1 cellular context compared by ENCODE assay signal in the genomic region with DNA sequence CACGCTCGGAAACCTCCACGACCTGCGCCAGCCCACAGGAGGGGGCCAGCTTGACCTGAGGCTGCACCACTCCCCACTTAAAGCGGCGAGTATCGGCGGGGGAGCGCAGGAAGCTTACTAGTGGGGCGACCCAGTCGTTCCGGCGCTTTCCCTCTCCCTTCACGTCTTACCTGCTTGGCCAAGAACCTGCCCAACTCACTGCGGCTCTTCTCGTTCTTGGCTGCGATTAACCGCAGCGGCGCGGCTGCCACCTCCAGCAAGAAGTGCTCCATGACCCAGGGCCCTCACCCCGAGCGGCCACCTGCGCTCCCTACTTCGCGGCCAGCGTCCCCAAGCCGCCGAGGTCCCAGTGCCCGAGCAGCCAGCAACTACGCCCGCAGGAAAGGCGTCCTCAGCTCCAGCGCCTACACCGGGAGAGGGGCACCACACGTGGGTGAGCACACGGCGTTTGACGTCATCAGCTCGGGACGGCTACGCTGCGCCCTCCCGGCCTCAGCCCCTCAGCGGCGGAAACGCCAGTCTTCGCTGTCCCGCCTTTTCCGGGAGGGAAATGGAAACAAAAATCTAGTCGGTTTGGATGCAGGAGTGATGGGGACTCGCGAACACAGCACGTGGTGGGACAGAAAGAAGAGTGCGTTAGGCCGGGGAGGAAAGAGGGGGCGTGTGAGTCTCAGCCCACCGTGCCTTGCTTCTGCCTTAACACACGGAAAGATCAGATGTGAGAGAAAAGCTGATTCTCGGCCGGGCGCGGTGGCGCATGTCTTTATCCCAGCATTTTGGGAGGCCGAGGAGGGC.
TF ChIP-seq lines count a peak whose summit lies in the region.

A gene with protein sequence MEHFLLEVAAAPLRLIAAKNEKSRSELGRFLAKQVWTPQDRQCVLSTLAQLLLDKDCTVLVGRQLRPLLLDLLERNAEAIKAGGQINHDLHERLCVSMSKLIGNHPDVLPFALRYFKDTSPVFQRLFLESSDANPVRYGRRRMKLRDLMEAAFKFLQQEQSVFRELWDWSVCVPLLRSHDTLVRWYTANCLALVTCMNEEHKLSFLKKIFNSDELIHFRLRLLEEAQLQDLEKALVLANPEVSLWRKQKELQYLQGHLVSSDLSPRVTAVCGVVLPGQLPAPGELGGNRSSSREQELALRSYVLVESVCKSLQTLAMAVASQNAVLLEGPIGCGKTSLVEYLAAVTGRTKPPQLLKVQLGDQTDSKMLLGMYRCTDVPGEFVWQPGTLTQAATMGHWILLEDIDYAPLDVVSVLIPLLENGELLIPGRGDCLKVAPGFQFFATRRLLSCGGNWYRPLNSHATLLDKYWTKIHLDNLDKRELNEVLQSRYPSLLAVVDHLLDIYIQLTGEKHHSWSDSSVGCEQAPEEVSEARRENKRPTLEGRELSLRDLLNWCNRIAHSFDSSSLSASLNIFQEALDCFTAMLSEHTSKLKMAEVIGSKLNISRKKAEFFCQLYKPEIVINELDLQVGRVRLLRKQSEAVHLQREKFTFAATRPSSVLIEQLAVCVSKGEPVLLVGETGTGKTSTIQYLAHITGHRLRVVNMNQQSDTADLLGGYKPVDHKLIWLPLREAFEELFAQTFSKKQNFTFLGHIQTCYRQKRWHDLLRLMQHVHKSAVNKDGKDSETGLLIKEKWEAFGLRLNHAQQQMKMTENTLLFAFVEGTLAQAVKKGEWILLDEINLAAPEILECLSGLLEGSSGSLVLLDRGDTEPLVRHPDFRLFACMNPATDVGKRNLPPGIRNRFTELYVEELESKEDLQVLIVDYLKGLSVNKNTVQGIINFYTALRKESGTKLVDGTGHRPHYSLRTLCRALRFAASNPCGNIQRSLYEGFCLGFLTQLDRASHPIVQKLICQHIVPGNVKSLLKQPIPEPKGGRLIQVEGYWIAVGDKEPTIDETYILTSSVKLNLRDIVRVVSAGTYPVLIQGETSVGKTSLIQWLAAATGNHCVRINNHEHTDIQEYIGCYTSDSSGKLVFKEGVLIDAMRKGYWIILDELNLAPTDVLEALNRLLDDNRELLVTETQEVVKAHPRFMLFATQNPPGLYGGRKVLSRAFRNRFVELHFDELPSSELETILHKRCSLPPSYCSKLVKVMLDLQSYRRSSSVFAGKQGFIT (N-terminal part only) (minus strand): TSS at position 459 of the 795 bp plus-strand sequence. CDS start 187 bp downstream, at position 272.

TF ChIP-seq in HepG2, 621 proteins besides CTCF, POLR2A, EP300 and RAD21 (continued from another document and continues in another):
- TF ChIP-seq ZNF414 (CRISPR knock-in tag; IDR thresholded peaks at IDR 0.05): peak; percentile 89; the same call in 1 of the 2 replicates
- peak; percentile 64; the same call in 1 of the 2 replicates for TF ChIP-seq ZNF598 (CRISPR knock-in tag; IDR thresholded peaks at IDR 0.05; ENCODE audit: borderline replicate concordance)
- peak; percentile 99 for TF ChIP-seq CREB1 (IDR thresholded peaks at IDR 0.05)
- peak; percentile 99 for TF ChIP-seq CREB1 (CRISPR knock-in tag; IDR thresholded peaks at IDR 0.05)
- TF ChIP-seq, protein P1, sequence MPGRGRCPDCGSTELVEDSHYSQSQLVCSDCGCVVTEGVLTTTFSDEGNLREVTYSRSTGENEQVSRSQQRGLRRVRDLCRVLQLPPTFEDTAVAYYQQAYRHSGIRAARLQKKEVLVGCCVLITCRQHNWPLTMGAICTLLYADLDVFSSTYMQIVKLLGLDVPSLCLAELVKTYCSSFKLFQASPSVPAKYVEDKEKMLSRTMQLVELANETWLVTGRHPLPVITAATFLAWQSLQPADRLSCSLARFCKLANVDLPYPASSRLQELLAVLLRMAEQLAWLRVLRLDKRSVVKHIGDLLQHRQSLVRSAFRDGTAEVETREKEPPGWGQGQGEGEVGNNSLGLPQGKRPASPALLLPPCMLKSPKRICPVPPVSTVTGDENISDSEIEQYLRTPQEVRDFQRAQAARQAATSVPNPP (CRISPR knock-in tag; IDR thresholded peaks at IDR 0.05): peak; percentile 91
- TF ChIP-seq, protein P2, sequence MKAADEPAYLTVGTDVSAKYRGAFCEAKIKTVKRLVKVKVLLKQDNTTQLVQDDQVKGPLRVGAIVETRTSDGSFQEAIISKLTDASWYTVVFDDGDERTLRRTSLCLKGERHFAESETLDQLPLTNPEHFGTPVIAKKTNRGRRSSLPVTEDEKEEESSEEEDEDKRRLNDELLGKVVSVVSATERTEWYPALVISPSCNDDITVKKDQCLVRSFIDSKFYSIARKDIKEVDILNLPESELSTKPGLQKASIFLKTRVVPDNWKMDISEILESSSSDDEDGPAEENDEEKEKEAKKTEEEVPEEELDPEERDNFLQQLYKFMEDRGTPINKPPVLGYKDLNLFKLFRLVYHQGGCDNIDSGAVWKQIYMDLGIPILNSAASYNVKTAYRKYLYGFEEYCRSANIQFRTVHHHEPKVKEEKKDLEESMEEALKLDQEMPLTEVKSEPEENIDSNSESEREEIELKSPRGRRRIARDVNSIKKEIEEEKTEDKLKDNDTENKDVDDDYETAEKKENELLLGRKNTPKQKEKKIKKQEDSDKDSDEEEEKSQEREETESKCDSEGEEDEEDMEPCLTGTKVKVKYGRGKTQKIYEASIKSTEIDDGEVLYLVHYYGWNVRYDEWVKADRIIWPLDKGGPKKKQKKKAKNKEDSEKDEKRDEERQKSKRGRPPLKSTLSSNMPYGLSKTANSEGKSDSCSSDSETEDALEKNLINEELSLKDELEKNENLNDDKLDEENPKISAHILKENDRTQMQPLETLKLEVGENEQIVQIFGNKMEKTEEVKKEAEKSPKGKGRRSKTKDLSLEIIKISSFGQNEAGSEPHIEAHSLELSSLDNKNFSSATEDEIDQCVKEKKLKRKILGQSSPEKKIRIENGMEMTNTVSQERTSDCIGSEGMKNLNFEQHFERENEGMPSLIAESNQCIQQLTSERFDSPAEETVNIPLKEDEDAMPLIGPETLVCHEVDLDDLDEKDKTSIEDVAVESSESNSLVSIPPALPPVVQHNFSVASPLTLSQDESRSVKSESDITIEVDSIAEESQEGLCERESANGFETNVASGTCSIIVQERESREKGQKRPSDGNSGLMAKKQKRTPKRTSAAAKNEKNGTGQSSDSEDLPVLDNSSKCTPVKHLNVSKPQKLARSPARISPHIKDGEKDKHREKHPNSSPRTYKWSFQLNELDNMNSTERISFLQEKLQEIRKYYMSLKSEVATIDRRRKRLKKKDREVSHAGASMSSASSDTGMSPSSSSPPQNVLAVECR (CRISPR knock-in tag; IDR thresholded peaks at IDR 0.05; ENCODE audit: borderline replicate concordance): peak; percentile 99
- peak; percentile 91 for TF ChIP-seq ZNF574 (CRISPR knock-in tag; IDR thresholded peaks at IDR 0.05)
- peak; percentile 87; the same call in 1 of the 2 replicates for TF ChIP-seq DNMT3B (CRISPR knock-in tag; conservative IDR thresholded peaks at IDR 0.05)
- TF ChIP-seq ZNF18 (CRISPR knock-in tag; IDR thresholded peaks at IDR 0.05; ENCODE audit: insufficient replicate concordance): peak; percentile 39
- TF ChIP-seq MYC (CRISPR knock-in tag; IDR thresholded peaks at IDR 0.05; ENCODE audit: borderline replicate concordance): peak; percentile 99
- TF ChIP-seq CAMTA2 (CRISPR knock-in tag; IDR thresholded peaks at IDR 0.05; ENCODE audit: borderline replicate concordance): peak; percentile 60
- TF ChIP-seq ZHX1 (CRISPR knock-in tag; IDR thresholded peaks at IDR 0.05; ENCODE audit: low read depth): peak; percentile 88; the same call in 1 of the 2 replicates
- TF ChIP-seq ZMYM4 (CRISPR knock-in tag; IDR thresholded peaks at IDR 0.05): peak; percentile 91
- TF ChIP-seq NR2F1 (CRISPR knock-in tag; IDR thresholded peaks at IDR 0.05): no peak
- TF ChIP-seq PHF21A (CRISPR knock-in tag; IDR thresholded peaks at IDR 0.05): peak; percentile 76; the same call in 1 of the 2 replicates
- peak; percentile 97 for TF ChIP-seq GABPB1 (CRISPR knock-in tag; IDR thresholded peaks at IDR 0.05)
- peak; percentile 79; the same call in 1 of the 2 replicates for TF ChIP-seq ZNF552 (CRISPR knock-in tag; IDR thresholded peaks at IDR 0.05; ENCODE audit: borderline replicate concordance)
- TF ChIP-seq, protein P3, sequence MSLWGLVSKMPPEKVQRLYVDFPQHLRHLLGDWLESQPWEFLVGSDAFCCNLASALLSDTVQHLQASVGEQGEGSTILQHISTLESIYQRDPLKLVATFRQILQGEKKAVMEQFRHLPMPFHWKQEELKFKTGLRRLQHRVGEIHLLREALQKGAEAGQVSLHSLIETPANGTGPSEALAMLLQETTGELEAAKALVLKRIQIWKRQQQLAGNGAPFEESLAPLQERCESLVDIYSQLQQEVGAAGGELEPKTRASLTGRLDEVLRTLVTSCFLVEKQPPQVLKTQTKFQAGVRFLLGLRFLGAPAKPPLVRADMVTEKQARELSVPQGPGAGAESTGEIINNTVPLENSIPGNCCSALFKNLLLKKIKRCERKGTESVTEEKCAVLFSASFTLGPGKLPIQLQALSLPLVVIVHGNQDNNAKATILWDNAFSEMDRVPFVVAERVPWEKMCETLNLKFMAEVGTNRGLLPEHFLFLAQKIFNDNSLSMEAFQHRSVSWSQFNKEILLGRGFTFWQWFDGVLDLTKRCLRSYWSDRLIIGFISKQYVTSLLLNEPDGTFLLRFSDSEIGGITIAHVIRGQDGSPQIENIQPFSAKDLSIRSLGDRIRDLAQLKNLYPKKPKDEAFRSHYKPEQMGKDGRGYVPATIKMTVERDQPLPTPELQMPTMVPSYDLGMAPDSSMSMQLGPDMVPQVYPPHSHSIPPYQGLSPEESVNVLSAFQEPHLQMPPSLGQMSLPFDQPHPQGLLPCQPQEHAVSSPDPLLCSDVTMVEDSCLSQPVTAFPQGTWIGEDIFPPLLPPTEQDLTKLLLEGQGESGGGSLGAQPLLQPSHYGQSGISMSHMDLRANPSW (CRISPR knock-in tag; IDR thresholded peaks at IDR 0.05; ENCODE audit: borderline replicate concordance): no peak; the same call in 1 of the 2 replicates
- TF ChIP-seq ZNF292 (CRISPR knock-in tag; IDR thresholded peaks at IDR 0.05; ENCODE audit: borderline replicate concordance, low read depth): peak; percentile 42; the same call in 1 of the 2 replicates
- peak; percentile 65 for TF ChIP-seq ZBTB20 (CRISPR knock-in tag; IDR thresholded peaks at IDR 0.05; ENCODE audit: borderline replicate concordance, low read depth)
- no peak for TF ChIP-seq PRDM4 (CRISPR knock-in tag; IDR thresholded peaks at IDR 0.05; ENCODE audit: borderline replicate concordance)
